ENCODE assay signal across 8 cellular contexts in genomic region chr21:42937034-42937940, GRCh38. TPM values are rescaled to one million over a fixed set of nuclear protein-coding genes. Genes with fewer than 3 reads are reported as not detected.
"Had no signal": no experiment of that assay in that cellular context is flagged by ENCODE, and none has a peak within 500 bp of the region (broad histone marks: within the 10 kb centered on the region; RNA-seq: fewer than 3 reads in every experiment).

No MANE protein-coding gene starts in this region.

RNA-seq across cellular contexts. Expression of gene ERVH48-1, which starts 11.9 kb away (rescaled TPM):
- total RNA-seq: ascending aorta, foreskin keratinocyte, kidney, left ventricle myocardium inferior, myocyte, subcutaneous adipose tissue, tibial nerve had no signal
- polyA plus RNA-seq: small intestine had no signal
